Comparison of ENCODE assay signal across 1 cellular context in genomic region chr12:94285954-94286579, GRCh38.
TF ChIP-seq lines count a peak whose summit lies in the region.

No MANE protein-coding gene starts in this region.

TF ChIP-seq in GM23338, 12 proteins besides CTCF, POLR2A, EP300 and RAD21 (continued from another document):
- TF ChIP-seq, protein P1, sequence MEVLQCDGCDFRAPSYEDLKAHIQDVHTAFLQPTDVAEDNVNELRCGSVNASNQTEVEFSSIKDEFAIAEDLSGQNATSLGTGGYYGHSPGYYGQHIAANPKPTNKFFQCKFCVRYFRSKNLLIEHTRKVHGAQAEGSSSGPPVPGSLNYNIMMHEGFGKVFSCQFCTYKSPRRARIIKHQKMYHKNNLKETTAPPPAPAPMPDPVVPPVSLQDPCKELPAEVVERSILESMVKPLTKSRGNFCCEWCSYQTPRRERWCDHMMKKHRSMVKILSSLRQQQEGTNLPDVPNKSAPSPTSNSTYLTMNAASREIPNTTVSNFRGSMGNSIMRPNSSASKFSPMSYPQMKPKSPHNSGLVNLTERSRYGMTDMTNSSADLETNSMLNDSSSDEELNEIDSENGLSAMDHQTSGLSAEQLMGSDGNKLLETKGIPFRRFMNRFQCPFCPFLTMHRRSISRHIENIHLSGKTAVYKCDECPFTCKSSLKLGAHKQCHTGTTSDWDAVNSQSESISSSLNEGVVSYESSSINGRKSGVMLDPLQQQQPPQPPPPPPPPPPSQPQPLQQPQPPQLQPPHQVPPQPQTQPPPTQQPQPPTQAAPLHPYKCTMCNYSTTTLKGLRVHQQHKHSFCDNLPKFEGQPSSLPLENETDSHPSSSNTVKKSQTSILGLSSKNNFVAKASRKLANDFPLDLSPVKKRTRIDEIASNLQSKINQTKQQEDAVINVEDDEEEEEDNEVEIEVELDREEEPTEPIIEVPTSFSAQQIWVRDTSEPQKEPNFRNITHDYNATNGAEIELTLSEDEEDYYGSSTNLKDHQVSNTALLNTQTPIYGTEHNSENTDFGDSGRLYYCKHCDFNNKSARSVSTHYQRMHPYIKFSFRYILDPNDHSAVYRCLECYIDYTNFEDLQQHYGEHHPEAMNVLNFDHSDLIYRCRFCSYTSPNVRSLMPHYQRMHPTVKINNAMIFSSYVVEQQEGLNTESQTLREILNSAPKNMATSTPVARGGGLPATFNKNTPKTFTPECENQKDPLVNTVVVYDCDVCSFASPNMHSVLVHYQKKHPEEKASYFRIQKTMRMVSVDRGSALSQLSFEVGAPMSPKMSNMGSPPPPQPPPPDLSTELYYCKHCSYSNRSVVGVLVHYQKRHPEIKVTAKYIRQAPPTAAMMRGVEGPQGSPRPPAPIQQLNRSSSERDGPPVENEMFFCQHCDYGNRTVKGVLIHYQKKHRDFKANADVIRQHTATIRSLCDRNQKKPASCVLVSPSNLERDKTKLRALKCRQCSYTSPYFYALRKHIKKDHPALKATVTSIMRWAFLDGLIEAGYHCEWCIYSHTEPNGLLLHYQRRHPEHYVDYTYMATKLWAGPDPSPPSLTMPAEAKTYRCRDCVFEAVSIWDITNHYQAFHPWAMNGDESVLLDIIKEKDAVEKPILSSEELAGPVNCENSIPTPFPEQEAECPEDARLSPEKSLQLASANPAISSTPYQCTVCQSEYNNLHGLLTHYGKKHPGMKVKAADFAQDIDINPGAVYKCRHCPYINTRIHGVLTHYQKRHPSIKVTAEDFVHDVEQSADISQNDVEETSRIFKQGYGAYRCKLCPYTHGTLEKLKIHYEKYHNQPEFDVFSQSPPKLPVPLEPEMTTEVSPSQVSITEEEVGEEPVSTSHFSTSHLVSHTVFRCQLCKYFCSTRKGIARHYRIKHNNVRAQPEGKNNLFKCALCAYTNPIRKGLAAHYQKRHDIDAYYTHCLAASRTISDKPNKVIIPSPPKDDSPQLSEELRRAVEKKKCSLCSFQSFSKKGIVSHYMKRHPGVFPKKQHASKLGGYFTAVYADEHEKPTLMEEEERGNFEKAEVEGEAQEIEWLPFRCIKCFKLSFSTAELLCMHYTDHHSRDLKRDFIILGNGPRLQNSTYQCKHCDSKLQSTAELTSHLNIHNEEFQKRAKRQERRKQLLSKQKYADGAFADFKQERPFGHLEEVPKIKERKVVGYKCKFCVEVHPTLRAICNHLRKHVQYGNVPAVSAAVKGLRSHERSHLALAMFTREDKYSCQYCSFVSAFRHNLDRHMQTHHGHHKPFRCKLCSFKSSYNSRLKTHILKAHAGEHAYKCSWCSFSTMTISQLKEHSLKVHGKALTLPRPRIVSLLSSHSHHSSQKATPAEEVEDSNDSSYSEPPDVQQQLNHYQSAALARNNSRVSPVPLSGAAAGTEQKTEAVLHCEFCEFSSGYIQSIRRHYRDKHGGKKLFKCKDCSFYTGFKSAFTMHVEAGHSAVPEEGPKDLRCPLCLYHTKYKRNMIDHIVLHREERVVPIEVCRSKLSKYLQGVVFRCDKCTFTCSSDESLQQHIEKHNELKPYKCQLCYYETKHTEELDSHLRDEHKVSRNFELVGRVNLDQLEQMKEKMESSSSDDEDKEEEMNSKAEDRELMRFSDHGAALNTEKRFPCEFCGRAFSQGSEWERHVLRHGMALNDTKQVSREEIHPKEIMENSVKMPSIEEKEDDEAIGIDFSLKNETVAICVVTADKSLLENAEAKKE (CRISPR knock-in tag; IDR thresholded peaks at IDR 0.05): no peak
- TF ChIP-seq JUNB (IDR thresholded peaks at IDR 0.05; ENCODE audit: unreplicated experiment) (no peak), ZNF331 (CRISPR knock-in tag; IDR thresholded peaks at IDR 0.05; ENCODE audit: low read depth) (no peak), EZH2phosphoT487 (IDR thresholded peaks at IDR 0.05; ENCODE audit: unreplicated experiment) (no peak), NANOG (IDR thresholded peaks at IDR 0.05; ENCODE audit: borderline replicate concordance) (no peak)
TF ChIP-seq in GM23338: peak in this region for 0.
